22 cellular contexts compared by ENCODE assay signal in the genomic region with DNA sequence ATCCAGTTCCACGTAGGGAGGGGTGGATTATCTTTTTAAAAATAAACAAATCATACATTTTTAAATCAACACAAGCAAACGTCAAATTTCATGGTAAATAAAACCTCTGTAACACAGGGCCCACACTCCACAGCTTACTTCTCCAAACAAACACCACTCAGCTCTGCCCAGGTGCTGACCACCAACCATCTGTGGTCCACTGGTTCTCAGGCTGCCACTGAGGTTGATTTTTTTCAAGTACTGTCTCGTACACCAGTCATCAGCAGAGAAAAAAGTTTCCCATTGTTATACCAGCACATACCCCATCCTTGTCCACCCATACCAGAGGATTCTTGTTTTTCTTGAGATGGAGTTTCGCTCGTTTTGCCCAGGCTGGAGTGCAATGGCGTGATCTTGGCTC.
"Had no signal": no experiment of that assay in that cellular context is flagged by ENCODE, and none has a peak within 500 bp of the region (broad histone marks: within the 10 kb centered on the region; RNA-seq: fewer than 3 reads in every experiment).

No MANE protein-coding gene starts in this region.

- H3K27me3 ChIP-seq: dorsolateral prefrontal cortex, ovary, tibial artery, upper lobe of left lung, uterus had no signal

- H3K9me3 ChIP-seq: ovary, tibial artery, upper lobe of left lung, uterus had no signal

- ATAC-seq: left lobe of liver; naive thymus-derived CD4-positive, alpha-beta T cell; stimulated activated memory B cell treated with anti-CD40 and anti-IgM and Interleukin-4, amounts not matched to agents 10 μg/mL and 1 μg/mL and 100 μg/mL, for 72 hours had no signal

- H3K4me3 ChIP-seq: dorsolateral prefrontal cortex, ovary, tibial artery, upper lobe of left lung, uterus had no signal

- H3K27ac Mint-ChIP-seq: stimulated activated memory B cell treated with anti-CD40 and anti-IgM and Interleukin-4, amounts not matched to agents 10 μg/mL and 1 μg/mL and 100 μg/mL, for 72 hours had no signal

- H3K4me3 Mint-ChIP-seq: naive thymus-derived CD4-positive, alpha-beta T cell; stimulated activated memory B cell treated with anti-CD40 and anti-IgM and Interleukin-4, amounts not matched to agents 10 μg/mL and 1 μg/mL and 100 μg/mL, for 72 hours; stimulated activated naive CD8-positive, alpha-beta T cell treated with anti-CD3 and anti-CD28 coated beads, Interleukin-15, Interleukin-2, amounts not matched to agents 100 ng/mL and 50 ng/mL, for 24 hours had no signal

- H3K27ac ChIP-seq: dorsolateral prefrontal cortex, ovary, tibial artery, upper lobe of left lung, uterus had no signal

- H3K27me3 Mint-ChIP-seq: naive thymus-derived CD4-positive, alpha-beta T cell; stimulated activated memory B cell treated with anti-CD40 and anti-IgM and Interleukin-4, amounts not matched to agents 10 μg/mL and 1 μg/mL and 100 μg/mL, for 72 hours; stimulated activated naive CD8-positive, alpha-beta T cell treated with anti-CD3 and anti-CD28 coated beads, Interleukin-15, Interleukin-2, amounts not matched to agents 100 ng/mL and 50 ng/mL, for 24 hours had no signal

- H3K4me1 ChIP-seq: uterus had no signal

- DNase-seq: cortex of kidney; dorsolateral prefrontal cortex; effector CD8-positive, alpha-beta T cell; foreskin melanocyte; head of caudate nucleus; hippocampal formation; islet precursor cell; mammary epithelial cell; naive thymus-derived CD4-positive, alpha-beta T cell; nucleus accumbens; ovary; right cardiac atrium; small intestine; stimulated activated CD4-positive, alpha-beta T cell treated with anti-CD3 and anti-CD28 coated beads, Interleukin-4, amount 100 ng/mL, for 1 hour; stimulated activated CD8-positive, alpha-beta memory T cell treated with anti-CD3 and anti-CD28 coated beads, Interleukin-4, amount 100 ng/mL, for 48 hours; tibial artery; upper lobe of left lung; uterus had no signal

- H3K9me3 Mint-ChIP-seq: neural crest cell; stimulated activated memory B cell treated with anti-CD40 and anti-IgM and Interleukin-4, amounts not matched to agents 10 μg/mL and 1 μg/mL and 100 μg/mL, for 72 hours; stimulated activated naive CD8-positive, alpha-beta T cell treated with anti-CD3 and anti-CD28 coated beads, Interleukin-15, Interleukin-2, amounts not matched to agents 100 ng/mL and 50 ng/mL, for 24 hours had no signal

- H3K36me3 ChIP-seq: ovary, upper lobe of left lung, uterus had no signal
